ENCODE assay signal across 25 cellular contexts in the genomic region with DNA sequence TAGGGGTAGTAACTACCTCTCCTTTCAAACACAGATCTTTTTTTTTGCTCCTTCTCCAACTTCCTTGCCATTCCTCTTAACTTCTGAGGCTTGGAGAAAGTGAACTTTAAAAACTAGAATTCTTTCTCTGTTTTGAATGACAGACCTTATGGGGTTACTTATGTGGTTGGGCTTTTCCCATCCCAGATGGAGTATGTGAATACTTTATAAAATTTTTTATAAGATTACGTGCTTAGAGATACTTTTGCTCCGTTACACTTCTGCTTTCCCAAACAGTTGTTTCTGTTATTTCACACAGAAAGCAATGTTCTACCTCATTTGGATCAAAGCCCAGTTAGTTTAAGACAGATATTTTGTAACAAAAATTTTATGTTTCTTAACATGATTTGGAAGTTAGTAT. TPM values are rescaled to one million over a fixed set of nuclear protein-coding genes. Genes with fewer than 3 reads are reported as not detected.
DNase-seq lines count a peak whose midpoint lies in the region; ATAC-seq, FAIRE-seq and TF ChIP-seq lines count a peak whose summit lies in the region.
"Had no signal": no experiment of that assay in that cellular context is flagged by ENCODE, and none has a peak within 500 bp of the region (broad histone marks: within the 10 kb centered on the region; RNA-seq: fewer than 3 reads in every experiment).

No MANE protein-coding gene starts in this region.

- H2BK20ac ChIP-seq in H1 (ENCODE audit: low read length), result no peak overlapping the region

- H3K4me3 Mint-ChIP-seq in nephron progenitor cell, result peak overlapping the region; percentile 6
- H3K4me3 Mint-ChIP-seq in activated T-helper 2 cell treated with anti-CD3 and anti-CD28 coated beads, Interferon-gamma antibody, Interleukin-2, Interleukin-4, amounts not matched to agents 10 μg/mL and 5 μg/mL and 100 μg/mL, durations not matched to agents 14 hours and 24 hours and 36 hours (ENCODE audit: low read depth), result no peak overlapping the region
- H3K4me3 Mint-ChIP-seq: CD14-positive monocyte; CD8-positive, alpha-beta memory T cell had no signal

- H3K4me1 ChIP-seq in HUES64 (ENCODE audit: insufficient read depth, low read length) (peaks cover 93% of the 10 kb centered on the region), H1 (replicated peaks in 1 of 4; ENCODE audit: control insufficient read depth in 3 of 4, insufficient read depth in 4 of 4, low read length in 3 of 4) (peaks cover 0 to 38% (median 7%) of the 10 kb centered on the region in 4 experiments; a peak in 3 of 7 replicates)
- H3K4me1 ChIP-seq: BE2C, SJSA1 had no signal

- H2BK12ac ChIP-seq in H1 (ENCODE audit: low read depth, low read length), result no peak overlapping the region

- H3K27me3 ChIP-seq in HUES64 (ENCODE audit: insufficient read depth, low read length), result no peaks in the 10 kb centered on the region
- no peaks in the 10 kb centered on the region; a peak in 1 of 7 replicates for H3K27me3 ChIP-seq in H1 (replicated peaks in 1 of 4; ENCODE audit: control insufficient read depth in 3 of 4, extremely low read depth in 1 of 4, insufficient read depth in 3 of 4, low read length in 3 of 4)
- H3K27me3 ChIP-seq: BE2C, MG63, SJSA1 had no signal

- TF ChIP-seq CTCF in AG10803 (conservative IDR thresholded peaks at IDR 0.05; ENCODE audit: low read length) (no peak), H1 (IDR thresholded peaks at IDR 0.05; ENCODE audit: control extremely low read depth in 1 of 3, insufficient read depth in 1 of 3, low read depth in 1 of 3, low read length in 3 of 3) (no peak), nephron progenitor cell (IDR thresholded peaks at IDR 0.05) (no peak)

- H2BK15ac ChIP-seq in H1 (ENCODE audit: low read length), result no peak overlapping the region

- TF ChIP-seq EP300 in H1 (IDR thresholded peaks at IDR 0.05; ENCODE audit: borderline replicate concordance in 1 of 2, low read depth in 2 of 2, low read length in 2 of 2), result no peak

- no peaks in the 10 kb centered on the region for H3K9me3 Mint-ChIP-seq in nephron progenitor cell
- H3K9me3 Mint-ChIP-seq in activated T-helper 2 cell treated with anti-CD3 and anti-CD28 coated beads, Interferon-gamma antibody, Interleukin-2, Interleukin-4, amounts not matched to agents 10 μg/mL and 5 μg/mL and 100 μg/mL, durations not matched to agents 14 hours and 24 hours and 36 hours, result no peaks in the 10 kb centered on the region
- H3K9me3 Mint-ChIP-seq: CD14-positive monocyte; CD8-positive, alpha-beta memory T cell; GM23338 had no signal

- H3K9me3 ChIP-seq in HUES64 (ENCODE audit: insufficient read depth, low read depth, low read length), result no peaks in the 10 kb centered on the region
- no peaks in the 10 kb centered on the region for H3K9me3 ChIP-seq in H1 (ENCODE audit: insufficient read depth in 2 of 2, low read depth in 1 of 2, low read length in 1 of 2)
- H3K9me3 ChIP-seq: BE2C, HAP-1, MG63, SJSA1 had no signal

- no peaks in the 10 kb centered on the region for H3K79me1 ChIP-seq in H1 (ENCODE audit: low read depth, low read length)

- H3K27me3 Mint-ChIP-seq in nephron progenitor cell (ENCODE audit: low read depth, poor library complexity), result no peaks in the 10 kb centered on the region
- H3K27me3 Mint-ChIP-seq in activated T-helper 2 cell treated with anti-CD3 and anti-CD28 coated beads, Interferon-gamma antibody, Interleukin-2, Interleukin-4, amounts not matched to agents 10 μg/mL and 5 μg/mL and 100 μg/mL, durations not matched to agents 14 hours and 24 hours and 36 hours (ENCODE audit: low read depth), result peaks cover 2% of the 10 kb centered on the region

- CTCF ChIA-PET in H1 (lab: Charles Lee; ENCODE audit: partially characterized antibody), result no interaction called here

- H4K20me1 ChIP-seq in H1 (replicated peaks in 1 of 2; ENCODE audit: control insufficient read depth in 1 of 2, insufficient read depth in 2 of 2, low read length in 2 of 2), result no peaks in the 10 kb centered on the region

- H3K9ac ChIP-seq in HUES64 (ENCODE audit: low read depth, low read length) (peak overlapping the region; percentile 28; the same call in 1 of the 2 replicates), H1 (replicated peaks in 1 of 4; ENCODE audit: extremely low read depth in 1 of 4, low read depth in 3 of 4, low read length in 3 of 4) (no peak overlapping the region)

- H4K91ac ChIP-seq in H1 (replicated peaks; ENCODE audit: insufficient read length, low read length), result no peak overlapping the region

- FAIRE-seq in H1 (lab: Jason Lieb, UNC), result no peak
- FAIRE-seq: K562 had no signal

- H3K27ac Mint-ChIP-seq in nephron progenitor cell, result peak overlapping the region; percentile 98
- H3K27ac Mint-ChIP-seq in activated T-helper 2 cell treated with anti-CD3 and anti-CD28 coated beads, Interferon-gamma antibody, Interleukin-2, Interleukin-4, amounts not matched to agents 10 μg/mL and 5 μg/mL and 100 μg/mL, durations not matched to agents 14 hours and 24 hours and 36 hours, result no peak overlapping the region
- H3K27ac Mint-ChIP-seq: CD14-positive monocyte; CD8-positive, alpha-beta memory T cell; GM23338 had no signal

- no peak for TF ChIP-seq RAD21 in H1 (IDR thresholded peaks at IDR 0.05 in 1 of 2, conservative IDR thresholded peaks at IDR 0.05 in 1 of 2; ENCODE audit: low read depth in 2 of 2, low read length in 2 of 2)

- H3K79me2 ChIP-seq in H1 (ENCODE audit: control insufficient read depth in 1 of 2, insufficient read depth in 2 of 2, low read length in 2 of 2), result no peaks in the 10 kb centered on the region

- no peak overlapping the region for H2AK5ac ChIP-seq in H1 (ENCODE audit: low read depth, low read length)

- H3K27ac ChIP-seq in HUES64 (ENCODE audit: low read depth, low read length) (peak overlapping the region; percentile 29; the same call in 1 of the 2 replicates), H1 (ENCODE audit: low read depth, low read length) (no peak overlapping the region)
- H3K27ac ChIP-seq: 22Rv1, HL-60, SJSA1 had no signal

- peak overlapping the region; percentile 75 for H4K5ac ChIP-seq in H1 (ENCODE audit: insufficient read length, low read depth, low read length)

- H3K56ac ChIP-seq in H1 (replicated peaks; ENCODE audit: insufficient read length, low read depth, low read length), result no peak overlapping the region

- H3K23ac ChIP-seq in H1 (ENCODE audit: insufficient read length), result no peak overlapping the region

- peaks cover 92% of the 10 kb centered on the region for H3K4me1 Mint-ChIP-seq in nephron progenitor cell
- no peaks in the 10 kb centered on the region for H3K4me1 Mint-ChIP-seq in activated T-helper 2 cell treated with anti-CD3 and anti-CD28 coated beads, Interferon-gamma antibody, Interleukin-2, Interleukin-4, amounts not matched to agents 10 μg/mL and 5 μg/mL and 100 μg/mL, durations not matched to agents 14 hours and 24 hours and 36 hours (ENCODE audit: low read depth)
- H3K4me1 Mint-ChIP-seq: CD14-positive monocyte; CD8-positive, alpha-beta memory T cell had no signal

- POLR2A ChIA-PET in H1 (lab: Charles Lee; ENCODE audit: partially characterized antibody), result no interaction called here

- no peak overlapping the region for H3K4me3 ChIP-seq in AG10803 (ENCODE audit: low read length)
- no peak overlapping the region for H3K4me3 ChIP-seq in HUES64 (ENCODE audit: low read length)
- no peak overlapping the region; a peak in 1 of 8 replicates for H3K4me3 ChIP-seq in H1 (ENCODE audit: extremely low read depth in 1 of 4, insufficient read depth in 2 of 4, low read depth in 3 of 4, low read length in 4 of 4)
- H3K4me3 ChIP-seq: GM23338, HAP-1, K562, MG63, SJSA1 had no signal

- H3K36me3 ChIP-seq in HUES64 (ENCODE audit: insufficient read depth, low read length), result no peaks in the 10 kb centered on the region
- H3K36me3 ChIP-seq in H1 (ENCODE audit: control insufficient read depth in 2 of 4, insufficient read depth in 4 of 4, low read length in 3 of 4), result no peaks in the 10 kb centered on the region
- H3K36me3 ChIP-seq: BE2C, HAP-1, MG63, SJSA1 had no signal

- intact Hi-C loops in activated T-helper 2 cell treated with anti-CD3 and anti-CD28 coated beads, Interferon-gamma antibody, Interleukin-2, Interleukin-4, amounts not matched to agents 10 μg/mL and 5 μg/mL and 100 μg/mL, durations not matched to agents 14 hours and 24 hours and 36 hours (cut with micrococcal nuclease), result no loop called here

- WGBS in HUES64, result 100% methylated on average over 2 of the region's 2 CpGs
- 72% methylated on average over 2 of the region's 2 CpGs; no CpG with 5 or more reads in 1 of the 2 experiments for WGBS in H1 (ENCODE audit: extremely low coverage in 1 of 2, insufficient coverage in 1 of 2, insufficient read length in 1 of 2, insufficient replicate concordance in 2 of 2, low coverage in 1 of 2, low lambda C conversion rate in 2 of 2, missing lambda C conversion rate in 1 of 2), 2 experiments

- DNase-seq in AG10803 (ENCODE audit: low read depth) (peak; percentile 48), H1 (ENCODE audit: low read depth in 1 of 2, low spot score in 2 of 2) (no peak), nephron progenitor cell (no peak), pons (ENCODE audit: low spot score) (no peak)
- DNase-seq in activated T-helper 2 cell treated with anti-CD3 and anti-CD28 coated beads, Interferon-gamma antibody, Interleukin-2, Interleukin-4, amounts not matched to agents 10 μg/mL and 5 μg/mL and 100 μg/mL, durations not matched to agents 14 hours and 24 hours and 36 hours (ENCODE audit: low spot score), result no peak
- DNase-seq: BE2C; Calu3; CD8-positive, alpha-beta memory T cell; MG63; NCI-H1105 treated with DMSO at 0.1 percent for 48 hours; NCI-H2029; NCI-H446 treated with DMSO at 0.1 percent for 48 hours; NCI-H526; Right ventricle myocardium superior had no signal

- no peak for ATAC-seq in GM21786 (IDR thresholded peaks at IDR 0.05; ENCODE audit: unreplicated experiment)
- ATAC-seq in GM21381 (IDR thresholded peaks at IDR 0.05; ENCODE audit: unreplicated experiment), result no peak
- ATAC-seq: GM23338, K562 had no signal

- H3K23me2 ChIP-seq in H1 (ENCODE audit: low read depth, low read length), result no peaks in the 10 kb centered on the region

- H3K4me2 ChIP-seq in H1 (ENCODE audit: insufficient read depth in 1 of 2, low read depth in 2 of 2, low read length in 2 of 2), result no peak overlapping the region

- no peak overlapping the region for H3K14ac ChIP-seq in H1 (ENCODE audit: insufficient read length)

- no peak overlapping the region for H3K18ac ChIP-seq in H1 (ENCODE audit: extremely low read depth, low read length)

- no peaks in the 10 kb centered on the region for H3K36me3 Mint-ChIP-seq in nephron progenitor cell (ENCODE audit: low read depth)
- no peaks in the 10 kb centered on the region for H3K36me3 Mint-ChIP-seq in activated T-helper 2 cell treated with anti-CD3 and anti-CD28 coated beads, Interferon-gamma antibody, Interleukin-2, Interleukin-4, amounts not matched to agents 10 μg/mL and 5 μg/mL and 100 μg/mL, durations not matched to agents 14 hours and 24 hours and 36 hours (ENCODE audit: low read depth)
- H3K36me3 Mint-ChIP-seq: CD14-positive monocyte; CD8-positive, alpha-beta memory T cell had no signal

- TF ChIP-seq POLR2A in H1 (IDR thresholded peaks at IDR 0.05; ENCODE audit: control extremely low read depth in 1 of 2, low read depth in 2 of 2, low read length in 2 of 2), result no peak

- no peak overlapping the region for H2BK5ac ChIP-seq in H1 (ENCODE audit: low read depth, low read length)

- no peak overlapping the region for H2BK120ac ChIP-seq in H1 (replicated peaks; ENCODE audit: low read depth, low read length)

- H3K4ac ChIP-seq in H1 (replicated peaks; ENCODE audit: insufficient read length, low read depth, low read length), result no peak overlapping the region

- no peak overlapping the region for H2AFZ ChIP-seq in H1 (ENCODE audit: low read length)
- H2AFZ ChIP-seq: GM23338 had no signal

- H4K8ac ChIP-seq in H1 (ENCODE audit: extremely low read depth, insufficient read depth, low read length), result no peak overlapping the region

RNA-seq across cellular contexts. Expression of a gene that starts 20.2 kb away (rescaled TPM):
- 22.8 TPM for polyA plus RNA-seq in HUES64 (2013, experiment 1 of 2)
- polyA plus RNA-seq in HUES64 (2013, experiment 2 of 2), result 26.6 TPM
- 0.31 and 0.34 TPM in 2 replicates for total RNA-seq in H1 (2021; fragmentation: NEBNext Ultra II Directional; extraction: Animal tissue kit (Norgen Biotek cat#: 25700))
- 1.6 and 2.9 TPM in 2 replicates for polyA plus RNA-seq in H1 (2011; rRNA removed)
- 2.7 TPM for polyA plus RNA-seq in H1 (2011; cell fraction: cytosol; rRNA removed)
- 4.9 TPM for polyA plus RNA-seq in H1 (2011; cell fraction: nucleus; rRNA removed)
- 1.1 to 1.9 TPM (median 1.5 TPM) in 4 replicates for polyA plus RNA-seq in H1 (2012, experiment 1 of 2)
- polyA plus RNA-seq in H1 (2012, experiment 2 of 2), result 0.13 TPM
- polyA plus RNA-seq in H1 (2013, experiment 1 of 2), result not detected
- polyA plus RNA-seq in H1 (2013, experiment 2 of 2), result 0.02 TPM
- polyA minus RNA-seq in H1 (2011; rRNA and poly(A)+ RNA removed), result 4.2 and 12.5 TPM in 2 replicates
- polyA minus RNA-seq in H1 (2011; cell fraction: cytosol; rRNA and poly(A)+ RNA removed), result 6.5 TPM
- 12.3 TPM for polyA minus RNA-seq in H1 (2011; cell fraction: nucleus; rRNA and poly(A)+ RNA removed)
- total RNA-seq in activated T-helper 2 cell treated with anti-CD3 and anti-CD28 coated beads, Interferon-gamma antibody, Interleukin-2, Interleukin-4, amounts not matched to agents 10 μg/mL and 5 μg/mL and 100 μg/mL, durations not matched to agents 14 hours and 24 hours and 36 hours, result not detected in 2 replicates
- total RNA-seq: CD8-positive, alpha-beta memory T cell; HT-29; K562 had no signal
